Comparison of ENCODE assay signal across 24 cellular contexts in the genomic region with DNA sequence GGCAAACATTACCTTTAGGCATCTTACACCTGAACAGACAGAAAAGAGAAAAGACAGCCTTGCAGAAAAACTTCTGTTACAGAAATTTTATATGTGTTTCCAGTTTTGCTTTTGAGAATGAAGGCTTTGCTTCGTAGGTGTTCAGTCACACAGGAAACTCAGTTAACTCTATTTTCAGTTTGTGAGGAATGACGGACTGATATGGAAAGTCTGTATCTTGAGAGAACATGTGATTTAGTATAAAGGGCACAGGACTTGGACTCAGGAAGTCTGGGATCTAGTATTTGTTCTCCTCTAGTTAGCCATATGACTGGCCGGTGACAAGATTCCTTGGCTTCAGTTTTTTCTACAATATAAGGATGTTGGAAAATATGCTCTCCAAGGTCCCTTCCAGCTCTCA.
"Had no signal": no experiment of that assay in that cellular context is flagged by ENCODE, and none has a peak within 500 bp of the region (broad histone marks: within the 10 kb centered on the region; RNA-seq: fewer than 3 reads in every experiment).

No MANE protein-coding gene starts in this region.

- H3K36me3 ChIP-seq: ascending aorta had no signal

- H3K27me3 Mint-ChIP-seq: central memory CD8-positive, alpha-beta T cell; T-helper 17 cell had no signal

- H3K4me1 ChIP-seq: ascending aorta had no signal

- H2AFZ ChIP-seq: PC-9 had no signal

- H3K4me3 ChIP-seq: ascending aorta, K562, PC-9 had no signal

- DNase-seq: activated B cell treated with CpG ODN at 0.5 μM for 24 hours; activated CD4-positive, alpha-beta T cell treated with anti-CD3 and anti-CD28 coated beads for 1 hour; activated CD4-positive, alpha-beta T cell treated with anti-CD3 and anti-CD28 coated beads, Interleukin-2, amount 10 ng/mL, durations not matched to agents 24 days and 14 days; activated CD4-positive, alpha-beta T cell treated with anti-CD3 and anti-CD28 coated beads, Interleukin-2, amount 50 U/mL, for 48 hours; activated CD8-positive, alpha-beta memory T cell treated with anti-CD3 and anti-CD28 coated beads, Interleukin-2, amount 10 ng/mL, durations not matched to agents 7 days and 5 days; activated effector memory CD4-positive, alpha-beta T cell treated with anti-CD3 and anti-CD28 coated beads, Interleukin-2, amount 50 U/mL, for 16 hours; activated naive CD4-positive, alpha-beta T cell treated with Interleukin-2 at 50 U/mL for 16 hours; activated naive CD8-positive, alpha-beta T cell treated with anti-CD3 and anti-CD28 coated beads, Interleukin-2, amount 50 U/mL, for 24 hours; activated T-cell treated with anti-CD3 and anti-CD28 coated beads, Interleukin-2, amount 50 U/mL, for 24 hours; amniotic stem cell; body of pancreas; Kasumi-1; NCI-H1048; NCI-H1930; NCI-H345; NCI-H524; PC-9; SIG-M5; T-helper 17 cell; T-helper 9 cell had no signal

- H3K9me3 Mint-ChIP-seq: activated B cell treated with CpG ODN at 0.5 μM for 24 hours; activated CD4-positive, alpha-beta T cell treated with anti-CD3 and anti-CD28 coated beads, Interleukin-2, amount 10 ng/mL, durations not matched to agents 24 days and 14 days; activated naive CD4-positive, alpha-beta T cell treated with anti-CD3 and anti-CD28 coated beads, Interleukin-2, amount 50 U/mL, for 72 hours; activated naive CD8-positive, alpha-beta T cell treated with anti-CD3 and anti-CD28 coated beads, Interleukin-2, amount 50 U/mL, for 24 hours; activated T-cell treated with anti-CD3 and anti-CD28 coated beads, Interleukin-2, amount 50 U/mL, for 24 hours; central memory CD8-positive, alpha-beta T cell had no signal

- FAIRE-seq: K562 had no signal

- H3K27me3 ChIP-seq: ascending aorta, body of pancreas had no signal

- H3K27ac Mint-ChIP-seq: activated B cell treated with CpG ODN at 0.5 μM for 24 hours; activated CD4-positive, alpha-beta T cell treated with anti-CD3 and anti-CD28 coated beads, Interleukin-2, amount 10 ng/mL, durations not matched to agents 24 days and 14 days; activated CD8-positive, alpha-beta memory T cell treated with anti-CD3 and anti-CD28 coated beads, Interleukin-2, amount 10 ng/mL, durations not matched to agents 7 days and 5 days; activated naive CD4-positive, alpha-beta T cell treated with anti-CD3 and anti-CD28 coated beads, Interleukin-2, amount 50 U/mL, for 72 hours; activated naive CD8-positive, alpha-beta T cell treated with anti-CD3 and anti-CD28 coated beads, Interleukin-2, amount 50 U/mL, for 24 hours; activated T-cell treated with anti-CD3 and anti-CD28 coated beads, Interleukin-2, amount 50 U/mL, for 24 hours; T-helper 17 cell had no signal

- ATAC-seq: activated CD8-positive, alpha-beta memory T cell treated with anti-CD3 and anti-CD28 coated beads, Interleukin-2, amount 10 ng/mL, durations not matched to agents 7 days and 5 days; activated naive CD4-positive, alpha-beta T cell treated with anti-CD3 and anti-CD28 coated beads, Interleukin-2, amount 50 U/mL, for 72 hours; activated naive CD8-positive, alpha-beta T cell treated with anti-CD3 and anti-CD28 coated beads, Interleukin-2, amount 50 U/mL, for 24 hours; body of pancreas; K562; T-helper 17 cell had no signal

- H3K9me3 ChIP-seq: ascending aorta, body of pancreas had no signal

- H3K27ac ChIP-seq: ascending aorta, body of pancreas, PC-9 had no signal

- H3K4me3 Mint-ChIP-seq: activated B cell treated with CpG ODN at 0.5 μM for 24 hours; activated CD4-positive, alpha-beta T cell treated with anti-CD3 and anti-CD28 coated beads, Interleukin-2, amount 10 ng/mL, durations not matched to agents 24 days and 14 days; activated CD8-positive, alpha-beta memory T cell treated with anti-CD3 and anti-CD28 coated beads, Interleukin-2, amount 10 ng/mL, durations not matched to agents 7 days and 5 days; activated naive CD8-positive, alpha-beta T cell treated with anti-CD3 and anti-CD28 coated beads, Interleukin-2, amount 50 U/mL, for 24 hours; activated T-cell treated with anti-CD3 and anti-CD28 coated beads, Interleukin-2, amount 50 U/mL, for 24 hours; central memory CD8-positive, alpha-beta T cell; T-helper 17 cell had no signal

- H3K4me1 Mint-ChIP-seq: activated B cell treated with CpG ODN at 0.5 μM for 24 hours; activated CD4-positive, alpha-beta T cell treated with anti-CD3 and anti-CD28 coated beads, Interleukin-2, amount 10 ng/mL, durations not matched to agents 24 days and 14 days; activated CD8-positive, alpha-beta memory T cell treated with anti-CD3 and anti-CD28 coated beads, Interleukin-2, amount 10 ng/mL, durations not matched to agents 7 days and 5 days; activated naive CD8-positive, alpha-beta T cell treated with anti-CD3 and anti-CD28 coated beads, Interleukin-2, amount 50 U/mL, for 24 hours; central memory CD8-positive, alpha-beta T cell; T-helper 17 cell had no signal

- H3K4me2 ChIP-seq: PC-9 had no signal

- H3K36me3 Mint-ChIP-seq: activated CD8-positive, alpha-beta memory T cell treated with anti-CD3 and anti-CD28 coated beads, Interleukin-2, amount 10 ng/mL, durations not matched to agents 7 days and 5 days; activated naive CD4-positive, alpha-beta T cell treated with anti-CD3 and anti-CD28 coated beads, Interleukin-2, amount 50 U/mL, for 72 hours had no signal
